Comparison of ENCODE assay signal across 8 cellular contexts in genomic region chr3:51384730-51385473, GRCh38. TPM values are rescaled to one million over a fixed set of nuclear protein-coding genes. Genes with fewer than 3 reads are reported as not detected.
A peak's percentile ranks its signal among the peaks of the same experiment; 100 is the strongest.
DNase-seq lines count a peak whose midpoint lies in the region; ATAC-seq and TF ChIP-seq lines count a peak whose summit lies in the region.

Gene MANF (plus strand): TSS chr3:51385291. CDS start chr3:51385343, 52 bp downstream.

- H3K27me3 ChIP-seq in RWPE2 (ENCODE audit: insufficient read depth, poor library complexity, severe bottlenecking): no peaks in the 10 kb centered on the region
- H3K27me3 ChIP-seq in fibroblast of lung (ENCODE audit: control insufficient read depth, insufficient read depth, low read length): no peaks in the 10 kb centered on the region

- H3K4me3 Mint-ChIP-seq in activated T-helper 2 cell treated with anti-CD3 and anti-CD28 coated beads, Interferon-gamma antibody, Interleukin-2, Interleukin-4, amounts not matched to agents 10 μg/mL and 5 μg/mL and 100 μg/mL, durations not matched to agents 14 hours and 24 hours and 36 hours (ENCODE audit: low read depth): peak within 1 kb of the TSS; percentile 96
- peak within 1 kb of the TSS; percentile 96 to 100 (median 99) for H3K4me3 Mint-ChIP-seq in naive thymus-derived CD8-positive, alpha-beta T cell

- POLR2A ChIA-PET in naive thymus-derived CD8-positive, alpha-beta T cell (lab: Charles Lee): interaction anchor here (0.6 to 2.7 kb wide), 19 partner anchors 9 to 1092 kb away, joined by 3 to 35 read pairs (median 4); partner anchors contain the start of genes C3orf18, CISH, DCAF1 and HEMK1

- H4K20me1 ChIP-seq in fibroblast of lung (ENCODE audit: control insufficient read depth, extremely low read depth, insufficient read depth, low read length): peaks cover 1% of the 10 kb centered on the region

- H3K9me3 ChIP-seq in RWPE2 (ENCODE audit: severe bottlenecking) (no peaks in the 10 kb centered on the region), fibroblast of lung (ENCODE audit: control insufficient read depth, insufficient read depth, low read depth, low read length) (no peaks in the 10 kb centered on the region)

- H3K4me2 ChIP-seq in fibroblast of lung (ENCODE audit: extremely low read depth, insufficient read depth, low read length): peak within 1 kb of the TSS; percentile 94

- H3K9me3 Mint-ChIP-seq in activated T-helper 2 cell treated with anti-CD3 and anti-CD28 coated beads, Interferon-gamma antibody, Interleukin-2, Interleukin-4, amounts not matched to agents 10 μg/mL and 5 μg/mL and 100 μg/mL, durations not matched to agents 14 hours and 24 hours and 36 hours: no peaks in the 10 kb centered on the region
- H3K9me3 Mint-ChIP-seq in naive thymus-derived CD8-positive, alpha-beta T cell: no peaks in the 10 kb centered on the region

- TF ChIP-seq CTCF in RWPE2 (IDR thresholded peaks at IDR 0.05; ENCODE audit: poor library complexity, severe bottlenecking): no peak
- TF ChIP-seq CTCF in fibroblast of lung (conservative IDR thresholded peaks at IDR 0.05 in 1 of 2, IDR thresholded peaks at IDR 0.05 in 1 of 2; ENCODE audit: low read depth in 1 of 2, low read length in 2 of 2): no peak

- H3K4me1 ChIP-seq in RWPE2 (ENCODE audit: insufficient read depth, poor library complexity, severe bottlenecking): peaks cover 7% of the 10 kb centered on the region
- peaks cover 17% of the 10 kb centered on the region for H3K4me1 ChIP-seq in fibroblast of lung (ENCODE audit: control insufficient read depth, extremely low read depth, insufficient read depth, low read length)

- H3K27ac ChIP-seq in RWPE2 (ENCODE audit: poor library complexity, severe bottlenecking) (peak within 1 kb of the TSS; percentile 64), fibroblast of lung (ENCODE audit: insufficient read depth, low read length) (peak within 1 kb of the TSS; percentile 97)

- intact Hi-C loops in activated T-helper 2 cell treated with anti-CD3 and anti-CD28 coated beads, Interferon-gamma antibody, Interleukin-2, Interleukin-4, amounts not matched to agents 10 μg/mL and 5 μg/mL and 100 μg/mL, durations not matched to agents 14 hours and 24 hours and 36 hours (cut with micrococcal nuclease): loop anchor here (2.0 to 10.0 kb wide), 4 partner anchors 116 to 1030 kb away; partner anchors contain the start of genes CYB561D2, DCAF1, HEMK1 and NPRL2

- DNase-seq in EL (peak; percentile 98), H4 (ENCODE audit: low spot score) (peak; percentile 92), LoVo (ENCODE audit: low spot score) (peak; percentile 97), RWPE2 (ENCODE audit: low spot score) (peak; percentile 98), fibroblast of lung (ENCODE audit: low read depth in 2 of 2) (peak; percentile 96 to 98)
- DNase-seq in activated T-helper 2 cell treated with anti-CD3 and anti-CD28 coated beads, Interferon-gamma antibody, Interleukin-2, Interleukin-4, amounts not matched to agents 10 μg/mL and 5 μg/mL and 100 μg/mL, durations not matched to agents 14 hours and 24 hours and 36 hours (ENCODE audit: low spot score): peak; percentile 97
- DNase-seq in naive thymus-derived CD8-positive, alpha-beta T cell: peak; percentile 92 to 98 (median 97)
- DNase-seq in stimulated activated naive CD4-positive, alpha-beta T cell (lab: John Stamatoyannopoulos, UW): peak; percentile 93 to 97 (median 96)

- H3K4me3 ChIP-seq in RWPE2 (ENCODE audit: severe bottlenecking) (peak within 1 kb of the TSS; percentile 78), fibroblast of lung (replicated peaks in 1 of 4; ENCODE audit: control extremely low read depth in 1 of 4, insufficient read depth in 1 of 4, low read depth in 3 of 4, low read length in 4 of 4) (peak within 1 kb of the TSS; percentile 80 to 97 (median 88))

- peaks cover 51% of the 10 kb centered on the region for H3K36me3 ChIP-seq in RWPE2 (ENCODE audit: low read depth)
- peaks cover 11% of the 10 kb centered on the region for H3K36me3 ChIP-seq in fibroblast of lung (ENCODE audit: control insufficient read depth, insufficient read depth, low read length)

- H3K9ac ChIP-seq in fibroblast of lung (ENCODE audit: insufficient read depth, low read length): peak within 1 kb of the TSS; percentile 96

- H3K36me3 Mint-ChIP-seq in activated T-helper 2 cell treated with anti-CD3 and anti-CD28 coated beads, Interferon-gamma antibody, Interleukin-2, Interleukin-4, amounts not matched to agents 10 μg/mL and 5 μg/mL and 100 μg/mL, durations not matched to agents 14 hours and 24 hours and 36 hours (ENCODE audit: low read depth): peaks cover 60% of the 10 kb centered on the region
- H3K36me3 Mint-ChIP-seq in naive thymus-derived CD8-positive, alpha-beta T cell: peaks cover 0 to 16% (median 0%) of the 10 kb centered on the region in 3 donors

- peaks cover 41% of the 10 kb centered on the region for H3K4me1 Mint-ChIP-seq in activated T-helper 2 cell treated with anti-CD3 and anti-CD28 coated beads, Interferon-gamma antibody, Interleukin-2, Interleukin-4, amounts not matched to agents 10 μg/mL and 5 μg/mL and 100 μg/mL, durations not matched to agents 14 hours and 24 hours and 36 hours (ENCODE audit: low read depth)
- peaks cover 20 to 52% (median 51%) of the 10 kb centered on the region in 4 donors for H3K4me1 Mint-ChIP-seq in naive thymus-derived CD8-positive, alpha-beta T cell

- peak within 1 kb of the TSS; percentile 97 for H3K27ac Mint-ChIP-seq in activated T-helper 2 cell treated with anti-CD3 and anti-CD28 coated beads, Interferon-gamma antibody, Interleukin-2, Interleukin-4, amounts not matched to agents 10 μg/mL and 5 μg/mL and 100 μg/mL, durations not matched to agents 14 hours and 24 hours and 36 hours
- peak within 1 kb of the TSS; percentile 97 to 100 (median 99) for H3K27ac Mint-ChIP-seq in naive thymus-derived CD8-positive, alpha-beta T cell

- peak within 1 kb of the TSS; percentile 42 for H2AFZ ChIP-seq in fibroblast of lung (ENCODE audit: low read length)

- H3K79me2 ChIP-seq in fibroblast of lung (ENCODE audit: control insufficient read depth, insufficient read depth, low read length): peaks cover 43% of the 10 kb centered on the region

- no peaks in the 10 kb centered on the region for H3K27me3 Mint-ChIP-seq in activated T-helper 2 cell treated with anti-CD3 and anti-CD28 coated beads, Interferon-gamma antibody, Interleukin-2, Interleukin-4, amounts not matched to agents 10 μg/mL and 5 μg/mL and 100 μg/mL, durations not matched to agents 14 hours and 24 hours and 36 hours (ENCODE audit: low read depth)
- H3K27me3 Mint-ChIP-seq in naive thymus-derived CD8-positive, alpha-beta T cell: no peaks in the 10 kb centered on the region

- ATAC-seq in RWPE2 (ENCODE audit: low read depth): peak; percentile 92
- peak; percentile 95 to 96 for ATAC-seq in naive thymus-derived CD8-positive, alpha-beta T cell

RNA-seq across cellular contexts. Expression of gene MANF, which starts in this region (rescaled TPM):
- 135 and 150 TPM in 2 replicates for total RNA-seq in H4 (2014; rRNA removed; shearing (Covaris generic))
- total RNA-seq in activated T-helper 2 cell treated with anti-CD3 and anti-CD28 coated beads, Interferon-gamma antibody, Interleukin-2, Interleukin-4, amounts not matched to agents 10 μg/mL and 5 μg/mL and 100 μg/mL, durations not matched to agents 14 hours and 24 hours and 36 hours: 235 and 238 TPM in 2 replicates
- 55.3 and 60.1 TPM in 2 replicates for total RNA-seq in fibroblast of lung
- polyA plus RNA-seq in fibroblast of lung: 132 and 133 TPM in 2 replicates
- 129 and 154 TPM in 2 replicates for polyA plus RNA-seq in fibroblast of lung (2012)
- 2.9 and 4.3 TPM in 2 replicates for polyA minus RNA-seq in fibroblast of lung (ENCODE audit: low replicate concordance)
- total RNA-seq in naive thymus-derived CD8-positive, alpha-beta T cell: 10 to 100 TPM; 51.1 to 56.2 TPM
- polyA plus RNA-seq in naive thymus-derived CD8-positive, alpha-beta T cell: 10 to 100 TPM; 41.6 to 45.3 (median 44.4) TPM

Comparison
In these comparisons a context has a peak if more than half of its experiments do, and no peak if none do; other contexts are left out.
1. Peak in every context shown above with its lines: DNase-seq, ATAC-seq, H3K4me3 ChIP-seq and H3K27ac ChIP-seq.